Comparison of ENCODE assay signal across 8 cellular contexts in genomic region chr9:14992516-14992915, GRCh38.
DNase-seq lines count a peak whose midpoint lies in the region; ATAC-seq, FAIRE-seq and TF ChIP-seq lines count a peak whose summit lies in the region.

No MANE protein-coding gene starts in this region.

- TF ChIP-seq CTCF in breast epithelium (IDR thresholded peaks at IDR 0.05) (no peak), MCF 10A (IDR thresholded peaks at IDR 0.05; ENCODE audit: unreplicated experiment) (no peak), lower lobe of right lung (IDR thresholded peaks at IDR 0.05) (no peak), upper lobe of right lung (IDR thresholded peaks at IDR 0.05) (no peak)

- TF ChIP-seq POLR2A in breast epithelium (IDR thresholded peaks at IDR 0.05), result no peak

- H3K9me3 Mint-ChIP-seq in MCF 10A (ENCODE audit: unreplicated experiment), result no peaks in the 10 kb centered on the region
- H3K9me3 Mint-ChIP-seq in activated T-helper 1 cell treated with anti-CD3 and anti-CD28 coated beads, Interleukin-12 subunit alpha, Interleukin-12 subunit beta, Interleukin-2, Interleukin-4 antibody, amounts not matched to agents 30 ng/mL and 10 ng/mL and 1 ng/mL, durations not matched to agents 14 hours and 24 hours and 36 hours, result no peaks in the 10 kb centered on the region

- no peak overlapping the region for H3K4me3 Mint-ChIP-seq in MCF 10A (ENCODE audit: unreplicated experiment)
- H3K4me3 Mint-ChIP-seq in activated T-helper 1 cell treated with anti-CD3 and anti-CD28 coated beads, Interleukin-12 subunit alpha, Interleukin-12 subunit beta, Interleukin-2, Interleukin-4 antibody, amounts not matched to agents 30 ng/mL and 10 ng/mL and 1 ng/mL, durations not matched to agents 14 hours and 24 hours and 36 hours, result peak overlapping the region; percentile 73

- no peaks in the 10 kb centered on the region for H3K9me3 ChIP-seq in breast epithelium
- no peaks in the 10 kb centered on the region for H3K9me3 ChIP-seq in lower lobe of right lung
- no peaks in the 10 kb centered on the region for H3K9me3 ChIP-seq in upper lobe of right lung

- intact Hi-C loops in breast epithelium (cut with DNase I; ENCODE audit: low total_unique reads), result no loop called here
- intact Hi-C loops in MCF 10A (cut with micrococcal nuclease), result no loop called here
- intact Hi-C loops in activated T-helper 1 cell treated with anti-CD3 and anti-CD28 coated beads, Interleukin-12 subunit alpha, Interleukin-12 subunit beta, Interleukin-2, Interleukin-4 antibody, amounts not matched to agents 30 ng/mL and 10 ng/mL and 1 ng/mL, durations not matched to agents 14 hours and 24 hours and 36 hours (cut with micrococcal nuclease), result loop anchor here (10.0 kb wide), 3 partner anchors 302 to 668 kb away; partner anchors contain the start of gene SNAPC3
- intact Hi-C loops in lower lobe of right lung (cut with DNase I), result no loop called here
- intact Hi-C loops in upper lobe of right lung (cut with DNase I), result no loop called here

- H3K27me3 ChIP-seq in breast epithelium (no peaks in the 10 kb centered on the region), lower lobe of right lung (ENCODE audit: low read depth) (no peaks in the 10 kb centered on the region), upper lobe of right lung (no peaks in the 10 kb centered on the region)

- H3K4me1 ChIP-seq in breast epithelium (no peaks in the 10 kb centered on the region), lower lobe of right lung (peaks cover 6% of the 10 kb centered on the region), upper lobe of right lung (peaks cover 4% of the 10 kb centered on the region)

- POLR2A ChIA-PET in MCF 10A (lab: Yijun Ruan, JAX), result no interaction called here

- H3K27ac Mint-ChIP-seq in MCF 10A (ENCODE audit: low read depth, unreplicated experiment), result no peak overlapping the region
- peak overlapping the region; percentile 15 for H3K27ac Mint-ChIP-seq in activated T-helper 1 cell treated with anti-CD3 and anti-CD28 coated beads, Interleukin-12 subunit alpha, Interleukin-12 subunit beta, Interleukin-2, Interleukin-4 antibody, amounts not matched to agents 30 ng/mL and 10 ng/mL and 1 ng/mL, durations not matched to agents 14 hours and 24 hours and 36 hours

- H3K27me3 Mint-ChIP-seq in MCF 10A (ENCODE audit: insufficient read depth, unreplicated experiment), result peaks cover 60% of the 10 kb centered on the region
- H3K27me3 Mint-ChIP-seq in activated T-helper 1 cell treated with anti-CD3 and anti-CD28 coated beads, Interleukin-12 subunit alpha, Interleukin-12 subunit beta, Interleukin-2, Interleukin-4 antibody, amounts not matched to agents 30 ng/mL and 10 ng/mL and 1 ng/mL, durations not matched to agents 14 hours and 24 hours and 36 hours (ENCODE audit: insufficient read depth), result peaks cover 2% of the 10 kb centered on the region

- H3K36me3 ChIP-seq in breast epithelium (no peaks in the 10 kb centered on the region), lower lobe of right lung (no peaks in the 10 kb centered on the region), upper lobe of right lung (no peaks in the 10 kb centered on the region)

- peak overlapping the region; percentile 53 to 69 (median 63) for H3K4me3 ChIP-seq in breast epithelium
- H3K4me3 ChIP-seq in lower lobe of right lung, result peak overlapping the region; percentile 65
- peak overlapping the region; percentile 60 for H3K4me3 ChIP-seq in upper lobe of right lung

- no peak for ATAC-seq in lower lobe of right lung
- ATAC-seq in upper lobe of right lung, result no peak

- CTCF ChIA-PET in MCF 10A (lab: Yijun Ruan, JAX), result no interaction called here

- DNase-seq in breast epithelium (ENCODE audit: low spot score in 2 of 2) (no peak), MCF 10A (ENCODE audit: unreplicated experiment) (no peak), lower lobe of right lung (no peak), upper lobe of right lung (no peak), RCC 7860 (ENCODE audit: low spot score) (no peak), SKM-1 (lab: John Stamatoyannopoulos, UW; ENCODE audit: unreplicated experiment) (no peak)
- DNase-seq in activated T-helper 1 cell treated with anti-CD3 and anti-CD28 coated beads, Interleukin-12 subunit alpha, Interleukin-12 subunit beta, Interleukin-2, Interleukin-4 antibody, amounts not matched to agents 30 ng/mL and 10 ng/mL and 1 ng/mL, durations not matched to agents 14 hours and 24 hours and 36 hours (ENCODE audit: low spot score), result no peak
- no peak for DNase-seq in activated effector memory CD4-positive, alpha-beta T cell treated with anti-CD3 and anti-CD28 coated beads, Interleukin-2, amount 50 U/mL, for 16 hours

- H3K27ac ChIP-seq in breast epithelium (peak overlapping the region; percentile 38 to 68), lower lobe of right lung (no peak overlapping the region), upper lobe of right lung (no peak overlapping the region)

- H3K36me3 Mint-ChIP-seq in MCF 10A (ENCODE audit: insufficient read depth, unreplicated experiment), result no peaks in the 10 kb centered on the region
- no peaks in the 10 kb centered on the region for H3K36me3 Mint-ChIP-seq in activated T-helper 1 cell treated with anti-CD3 and anti-CD28 coated beads, Interleukin-12 subunit alpha, Interleukin-12 subunit beta, Interleukin-2, Interleukin-4 antibody, amounts not matched to agents 30 ng/mL and 10 ng/mL and 1 ng/mL, durations not matched to agents 14 hours and 24 hours and 36 hours (ENCODE audit: low read depth)

- FAIRE-seq in RCC 7860 (lab: Jason Lieb, UNC), result no peak

- no TSS peak for BruUV-seq in MCF 10A (replicated peaks; lab: Mats Ljungman, UMichigan)

- no peaks in the 10 kb centered on the region for H3K4me1 Mint-ChIP-seq in MCF 10A (ENCODE audit: insufficient read depth, unreplicated experiment)
- peaks cover 45% of the 10 kb centered on the region for H3K4me1 Mint-ChIP-seq in activated T-helper 1 cell treated with anti-CD3 and anti-CD28 coated beads, Interleukin-12 subunit alpha, Interleukin-12 subunit beta, Interleukin-2, Interleukin-4 antibody, amounts not matched to agents 30 ng/mL and 10 ng/mL and 1 ng/mL, durations not matched to agents 14 hours and 24 hours and 36 hours (ENCODE audit: low read depth)

Comparison
In these comparisons a context has a peak if more than half of its experiments do, and no peak if none do; other contexts are left out.
1. H3K27ac ChIP-seq: peak in breast epithelium (2 of 2); none in lower lobe of right lung (single experiment) and upper lobe of right lung (single experiment).
2. Peak in every context shown above with its lines, with median percentiles within 50 percentile points of each other: H3K4me3 ChIP-seq.